ENCODE assay signal across 11 cellular contexts in the genomic region with DNA sequence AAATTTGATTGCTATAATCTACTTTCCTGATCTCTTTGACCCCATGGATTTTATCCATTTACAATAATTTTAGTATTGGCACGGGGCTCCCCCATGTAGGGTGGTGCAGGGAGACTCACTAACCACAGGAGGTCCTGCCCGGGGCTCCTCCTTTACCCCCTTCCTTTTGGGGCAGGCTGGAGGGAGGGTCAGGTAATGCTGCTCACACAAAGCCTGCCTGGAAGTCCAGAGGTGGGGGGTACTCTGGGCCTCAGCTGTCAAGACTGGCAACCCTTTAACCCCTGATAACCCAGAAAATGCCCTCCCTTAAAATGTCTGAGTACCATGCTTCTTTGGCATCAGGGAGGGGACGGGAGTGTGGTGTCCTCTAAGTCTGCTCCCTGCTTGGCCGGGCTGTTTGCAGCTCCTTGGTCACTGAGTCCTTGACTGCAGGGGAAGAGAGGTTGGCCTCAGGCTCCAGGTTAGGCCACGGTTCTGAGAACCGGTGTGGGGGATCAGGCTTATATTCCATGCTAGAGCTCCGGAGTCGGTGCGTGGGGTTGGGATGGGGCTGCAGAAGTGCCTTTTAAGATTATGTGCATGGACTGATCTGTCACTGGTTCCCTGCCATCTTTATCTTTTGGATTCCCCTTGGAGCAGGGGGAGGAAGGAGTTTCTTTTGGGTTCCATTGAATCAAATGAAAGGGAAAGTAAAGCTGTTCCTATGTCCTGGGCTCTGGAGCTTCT. TPM values are rescaled to one million over a fixed set of nuclear protein-coding genes. Genes with fewer than 3 reads are reported as not detected.
DNase-seq lines count a peak whose midpoint lies in the region; ATAC-seq and TF ChIP-seq lines count a peak whose summit lies in the region.
"Not testable (repeated sequence)": the region's sequence is repeated elsewhere in the genome, so short reads cannot be mapped to it uniquely, and the experiment has no call there.
"Had no signal": no experiment of that assay in that cellular context is flagged by ENCODE, and none has a peak within 500 bp of the region (broad histone marks: within the 10 kb centered on the region; RNA-seq: fewer than 3 reads in every experiment).

No MANE protein-coding gene starts in this region.

- CTCF ChIA-PET in RWPE1 (lab: Yijun Ruan, JAX), result not testable (repeated sequence)

- not testable (repeated sequence) for ATAC-seq in Right ventricle myocardium inferior

- H3K4me1 ChIP-seq in vagina, result not testable (repeated sequence)

- not testable (repeated sequence) for DNase-seq in RWPE1 (ENCODE audit: low spot score)
- DNase-seq in ecto neural progenitor cell (ENCODE audit: low spot score) (peak; percentile 37), Right ventricle myocardium inferior (ENCODE audit: missing footprints) (peak; percentile 57), islet precursor cell (peak; percentile 16), vagina (ENCODE audit: extremely low spot score in 2 of 2) (peak; percentile 37 to 60)

- TF ChIP-seq POLR2A in vagina (IDR thresholded peaks at IDR 0.05), result not testable (repeated sequence)

- not testable (repeated sequence) for H3K36me3 ChIP-seq in vagina

- TF ChIP-seq CTCF in RWPE1 (conservative IDR thresholded peaks at IDR 0.05; ENCODE audit: low read depth); vagina (IDR thresholded peaks at IDR 0.05): not testable (repeated sequence)

- peak overlapping the region; percentile 74 for H3K27ac ChIP-seq in RWPE1
- H3K27ac ChIP-seq in vagina, result not testable (repeated sequence)

- H3K9me3 ChIP-seq in vagina, result not testable (repeated sequence)

- not testable (repeated sequence) for H3K27me3 ChIP-seq in vagina

- H3K4me3 ChIP-seq in vagina, result not testable (repeated sequence)

- POLR2A ChIA-PET in RWPE1 (lab: Yijun Ruan, JAX; ENCODE audit: low non-redundant PET), result not testable (repeated sequence)

- intact Hi-C loops in Right ventricle myocardium inferior (cut with DNase I); vagina (cut with DNase I): not testable (repeated sequence)

RNA-seq across cellular contexts. Expression of a gene that starts 28.9 kb away (rescaled TPM):
- total RNA-seq in Right ventricle myocardium inferior (not detected), vagina (1.2 TPM)
- total RNA-seq: A673; CD4-positive, alpha-beta memory T cell; CD4-positive, CD25-positive, alpha-beta regulatory T cell; CD8-positive, alpha-beta memory T cell; Daoy; G401 had no signal
